Comparison of ENCODE assay signal across 9 cellular contexts in genomic region chr19:7494416-7495098, GRCh38. TPM values are rescaled to one million over a fixed set of nuclear protein-coding genes. Genes with fewer than 3 reads are reported as not detected.
DNase-seq lines count a peak whose midpoint lies in the region; ATAC-seq, FAIRE-seq and TF ChIP-seq lines count a peak whose summit lies in the region.
"Had no signal": no experiment of that assay in that cellular context is flagged by ENCODE, and none has a peak within 500 bp of the region (broad histone marks: within the 10 kb centered on the region; RNA-seq: fewer than 3 reads in every experiment).

No MANE protein-coding gene starts in this region.

- TF ChIP-seq POLR2A in HepG2 (IDR thresholded peaks at IDR 0.05; ENCODE audit: insufficient read depth in 1 of 2, low read depth in 2 of 2, low read length in 2 of 2), result peak in 1 of 2 experiments; percentile 52; a peak in 2 of 4 replicates

- peak; percentile 57 for TF ChIP-seq CTCF in HepG2 (CRISPR knock-in tag; IDR thresholded peaks at IDR 0.05)

- H3K9ac ChIP-seq in HepG2 (ENCODE audit: insufficient read depth, low read depth, low read length) (peak overlapping the region; percentile 58), skeletal muscle satellite cell (ENCODE audit: low read depth, low read length) (peak overlapping the region; percentile 46)

- H3K27ac ChIP-seq in HepG2 (ENCODE audit: extremely low read length, insufficient read depth, low read length), result peak overlapping the region; percentile 84

- H3K9me3 Mint-ChIP-seq in activated T-cell treated with anti-CD3 and anti-CD28 coated beads, Interleukin-2, amount 50 U/mL, for 4 hours, result no peaks in the 10 kb centered on the region

- ATAC-seq in HepG2 (peak; percentile 93), GM21619 (IDR thresholded peaks at IDR 0.05; ENCODE audit: unreplicated experiment) (no peak), GM18858 (IDR thresholded peaks at IDR 0.05; ENCODE audit: unreplicated experiment) (no peak), GM19351 (IDR thresholded peaks at IDR 0.05; ENCODE audit: unreplicated experiment) (no peak)
- no peak for ATAC-seq in activated T-cell treated with anti-CD3 and anti-CD28 coated beads, Interleukin-2, amount 50 U/mL, for 4 hours

- 0% methylated on average over 7 of the region's 13 CpGs for WGBS in HepG2 (ENCODE audit: low lambda C conversion rate)

- peak overlapping the region; percentile 72 for H2AFZ ChIP-seq in HepG2 (ENCODE audit: low read length)

- peaks cover 19% of the 10 kb centered on the region for H3K27me3 Mint-ChIP-seq in activated T-cell treated with anti-CD3 and anti-CD28 coated beads, Interleukin-2, amount 50 U/mL, for 4 hours (ENCODE audit: low read depth)

- H4K20me1 ChIP-seq in HepG2 (ENCODE audit: insufficient read depth, low read length), result no peaks in the 10 kb centered on the region

- H3K27me3 ChIP-seq in HepG2 (ENCODE audit: control insufficient read depth in 1 of 2, insufficient read depth in 2 of 2, low read length in 2 of 2) (no peaks in the 10 kb centered on the region; a peak in 2 of 5 replicates), skeletal muscle satellite cell (ENCODE audit: control insufficient read depth, insufficient read depth, low read length) (peaks cover 13% of the 10 kb centered on the region)

- POLR2A ChIA-PET in HepG2 (lab: Yijun Ruan, JAX), result interaction anchor here (0.6 to 2.2 kb wide), 3 partner anchors 12 to 139 kb away, joined by 3 to 14 read pairs (median 6); no protein-coding TSS in a partner anchor

- peak; percentile 70 for TF ChIP-seq RAD21 in HepG2 (CRISPR knock-in tag; IDR thresholded peaks at IDR 0.05)

- H3K9me3 ChIP-seq in HepG2 (ENCODE audit: low read length) (no peaks in the 10 kb centered on the region), skeletal muscle satellite cell (replicated peaks; ENCODE audit: low read length) (no peaks in the 10 kb centered on the region)

- no peak overlapping the region for H3K4me3 Mint-ChIP-seq in activated T-cell treated with anti-CD3 and anti-CD28 coated beads, Interleukin-2, amount 50 U/mL, for 4 hours

- H3K4me3 ChIP-seq in HepG2 (replicated peaks in 1 of 3; ENCODE audit: insufficient read depth in 1 of 3, low read depth in 2 of 3, low read length in 3 of 3), result peak overlapping the region; percentile 35 to 67 (median 46)
- H3K4me3 ChIP-seq in skeletal muscle satellite cell (ENCODE audit: low read length), result no peak overlapping the region

- H3K4me2 ChIP-seq in HepG2 (ENCODE audit: low read depth, low read length) (peak overlapping the region; percentile 91), skeletal muscle satellite cell (ENCODE audit: low read length) (peak overlapping the region; percentile 5)

- no peaks in the 10 kb centered on the region for H3K79me2 ChIP-seq in HepG2 (ENCODE audit: insufficient read depth, low read length)

- in situ Hi-C loops in HepG2 (cut with HindIII; ENCODE audit: extremely low pct_ligation_motif_present, low pct_unique_long_range_greater_than_20kb), result no loop called here

- intact Hi-C loops in HepG2 (cut with micrococcal nuclease; ENCODE audit: unreplicated experiment), result loop anchor here (10.0 kb wide), 1 partner anchor 100 kb away; no protein-coding TSS in a partner anchor

- no peaks in the 10 kb centered on the region for H3K36me3 Mint-ChIP-seq in activated T-cell treated with anti-CD3 and anti-CD28 coated beads, Interleukin-2, amount 50 U/mL, for 4 hours (ENCODE audit: insufficient read depth)

- H3K4me1 ChIP-seq in HepG2 (ENCODE audit: insufficient read depth, low read length) (peaks cover 46% of the 10 kb centered on the region), skeletal muscle satellite cell (ENCODE audit: control insufficient read depth, insufficient read depth, low read length) (peaks cover 7% of the 10 kb centered on the region)

- H3K4me1 Mint-ChIP-seq in activated T-cell treated with anti-CD3 and anti-CD28 coated beads, Interleukin-2, amount 50 U/mL, for 4 hours (ENCODE audit: low read depth), result peaks cover 14% of the 10 kb centered on the region

- TF ChIP-seq EP300 in HepG2 (IDR thresholded peaks at IDR 0.05; ENCODE audit: low read depth in 2 of 2, low read length in 2 of 2) (no peak), HepG2 (CRISPR knock-in tag; IDR thresholded peaks at IDR 0.05; ENCODE audit: borderline replicate concordance) (no peak)

- BruUV-seq in HepG2 (replicated peaks; lab: Mats Ljungman, UMichigan), result no TSS peak

- FAIRE-seq in HepG2 (lab: Jason Lieb, UNC), result peak; percentile 79

- CTCF ChIA-PET in HepG2 (lab: Yijun Ruan, JAX; ENCODE audit: low intra/inter-chr PET ratio, low total read pairs), result no interaction called here

- no peaks in the 10 kb centered on the region for H3K36me3 ChIP-seq in HepG2 (replicated peaks in 1 of 2; ENCODE audit: control insufficient read depth in 1 of 2, insufficient read depth in 2 of 2, low read length in 2 of 2)
- H3K36me3 ChIP-seq in skeletal muscle satellite cell (ENCODE audit: insufficient read depth, low read length), result no peaks in the 10 kb centered on the region

- DNase-seq in NCI-H2196 (lab: John Stamatoyannopoulos, UW; ENCODE audit: unreplicated experiment), result peak; percentile 47
- DNase-seq in dermis blood vessel endothelial cell, result peak; percentile 53
- peak; percentile 80 for DNase-seq in HepG2 (ENCODE audit: low spot score)
- DNase-seq in activated T-cell treated with anti-CD3 and anti-CD28 coated beads, Interleukin-2, amount 50 U/mL, for 4 hours, result no peak
- DNase-seq: SIG-M5 had no signal

RNA-seq across cellular contexts. Expression of gene PEX11G, which starts 5.7 kb away (rescaled TPM):
- total RNA-seq in dermis blood vessel endothelial cell (2.3 and 2.9 TPM in 2 replicates), HepG2 (2016; rRNA removed; fragmentation: Illumina TruSeq; extraction: Trizol) (not detected in 2 replicates)
- not detected in 2 replicates for total RNA-seq in HepG2 (2016; cell fraction: cytosol; rRNA removed; fragmentation: Illumina TruSeq; extraction: Trizol; ENCODE audit: low read depth)
- not detected in 2 replicates for total RNA-seq in HepG2 (2016; cell fraction: insoluble cytoplasmic fraction; rRNA removed; fragmentation: Illumina TruSeq; extraction: Trizol)
- not detected in 2 replicates for total RNA-seq in HepG2 (2016; cell fraction: membrane; rRNA removed; fragmentation: Illumina TruSeq; extraction: Trizol)
- total RNA-seq in HepG2 (2016; cell fraction: nucleus; rRNA removed; fragmentation: Illumina TruSeq; extraction: Trizol), result not detected in 2 replicates
- polyA plus RNA-seq in HepG2 (2011; rRNA removed), result not detected in 2 replicates
- 0.07 TPM in 1 of 2 replicates, not detected in the other for polyA plus RNA-seq in HepG2 (2011; cell fraction: cytosol; rRNA removed)
- 0.12 and 0.16 TPM in 2 replicates for polyA plus RNA-seq in HepG2 (2011; cell fraction: nucleus; rRNA removed)
- polyA plus RNA-seq in HepG2 (2012), result not detected in 2 replicates
- polyA plus RNA-seq in HepG2 (2016; cell fraction: cytosol; fragmentation: Illumina TruSeq; extraction: Trizol; ENCODE audit: low read depth), result not detected in 2 replicates
- not detected in 2 replicates for polyA plus RNA-seq in HepG2 (2016; cell fraction: insoluble cytoplasmic fraction; fragmentation: Illumina TruSeq; extraction: Trizol; ENCODE audit: low read depth)
- polyA plus RNA-seq in HepG2 (2016; cell fraction: membrane; fragmentation: Illumina TruSeq; extraction: Trizol; ENCODE audit: low read depth), result not detected in 2 replicates
- not detected in 2 replicates for polyA plus RNA-seq in HepG2 (2016; cell fraction: nucleus; fragmentation: Illumina TruSeq; extraction: Trizol; ENCODE audit: insufficient read depth, low read depth)
- polyA minus RNA-seq in HepG2 (2011; rRNA and poly(A)+ RNA removed; ENCODE audit: low replicate concordance), result 1.4 TPM in 1 of 2 replicates, not detected in the other
- polyA minus RNA-seq in HepG2 (2011; cell fraction: cytosol; rRNA and poly(A)+ RNA removed), result not detected in 2 replicates
- polyA minus RNA-seq in HepG2 (2011; cell fraction: nucleus; rRNA and poly(A)+ RNA removed), result not detected in 2 replicates
- total RNA-seq in skeletal muscle satellite cell (2012; rRNA removed), result 1.7 and 3.5 TPM in 2 replicates
- 1 to 10 TPM in 1 of 3 donors, under 1 TPM in 2; 0.76 to 1.1 (median 0.90) TPM for total RNA-seq in activated T-cell treated with anti-CD3 and anti-CD28 coated beads, Interleukin-2, amount 50 U/mL, for 4 hours

RNA-seq across cellular contexts. Expression of gene ZNF358, which starts 21.3 kb away (rescaled TPM):
- total RNA-seq in dermis blood vessel endothelial cell (20.9 and 36.6 TPM in 2 replicates), HepG2 (2016; rRNA removed; fragmentation: Illumina TruSeq; extraction: Trizol) (6.4 and 9.1 TPM in 2 replicates)
- total RNA-seq in HepG2 (2016; cell fraction: cytosol; rRNA removed; fragmentation: Illumina TruSeq; extraction: Trizol; ENCODE audit: low read depth), result 29.8 and 30.7 TPM in 2 replicates
- 7.4 and 8.8 TPM in 2 replicates for total RNA-seq in HepG2 (2016; cell fraction: insoluble cytoplasmic fraction; rRNA removed; fragmentation: Illumina TruSeq; extraction: Trizol)
- 40.6 and 43.0 TPM in 2 replicates for total RNA-seq in HepG2 (2016; cell fraction: membrane; rRNA removed; fragmentation: Illumina TruSeq; extraction: Trizol)
- 4.2 and 4.8 TPM in 2 replicates for total RNA-seq in HepG2 (2016; cell fraction: nucleus; rRNA removed; fragmentation: Illumina TruSeq; extraction: Trizol)
- 36.3 and 37.0 TPM in 2 replicates for polyA plus RNA-seq in HepG2 (2011; rRNA removed)
- polyA plus RNA-seq in HepG2 (2011; cell fraction: cytosol; rRNA removed), result 27.2 and 34.8 TPM in 2 replicates
- 16.8 and 18.8 TPM in 2 replicates for polyA plus RNA-seq in HepG2 (2011; cell fraction: nucleus; rRNA removed)
- polyA plus RNA-seq in HepG2 (2012), result 18.3 and 24.5 TPM in 2 replicates
- polyA plus RNA-seq in HepG2 (2016; cell fraction: cytosol; fragmentation: Illumina TruSeq; extraction: Trizol; ENCODE audit: low read depth), result 89.1 and 102 TPM in 2 replicates
- polyA plus RNA-seq in HepG2 (2016; cell fraction: insoluble cytoplasmic fraction; fragmentation: Illumina TruSeq; extraction: Trizol; ENCODE audit: low read depth), result 21.6 and 26.7 TPM in 2 replicates
- 106 and 124 TPM in 2 replicates for polyA plus RNA-seq in HepG2 (2016; cell fraction: membrane; fragmentation: Illumina TruSeq; extraction: Trizol; ENCODE audit: low read depth)
- polyA plus RNA-seq in HepG2 (2016; cell fraction: nucleus; fragmentation: Illumina TruSeq; extraction: Trizol; ENCODE audit: insufficient read depth, low read depth), result 18.5 and 20.8 TPM in 2 replicates
- polyA minus RNA-seq in HepG2 (2011; rRNA and poly(A)+ RNA removed; ENCODE audit: low replicate concordance), result 17.5 and 24.9 TPM in 2 replicates
- polyA minus RNA-seq in HepG2 (2011; cell fraction: cytosol; rRNA and poly(A)+ RNA removed), result 11.3 and 15.3 TPM in 2 replicates
- polyA minus RNA-seq in HepG2 (2011; cell fraction: nucleus; rRNA and poly(A)+ RNA removed), result 2.2 and 3.4 TPM in 2 replicates
- total RNA-seq in skeletal muscle satellite cell (2012; rRNA removed), result 11.4 and 13.8 TPM in 2 replicates
- 1 to 10 TPM; 4.8 to 5.6 (median 5.1) TPM for total RNA-seq in activated T-cell treated with anti-CD3 and anti-CD28 coated beads, Interleukin-2, amount 50 U/mL, for 4 hours

RNA-seq across cellular contexts. Expression of gene MCOLN1, which starts 27.9 kb away (rescaled TPM):
- 2.7 and 3.7 TPM in 2 replicates for total RNA-seq in dermis blood vessel endothelial cell
- total RNA-seq in HepG2 (2016; rRNA removed; fragmentation: Illumina TruSeq; extraction: Trizol), result 1.9 and 3.4 TPM in 2 replicates
- total RNA-seq in HepG2 (2016; cell fraction: cytosol; rRNA removed; fragmentation: Illumina TruSeq; extraction: Trizol; ENCODE audit: low read depth), result 3.4 and 4.1 TPM in 2 replicates
- total RNA-seq in HepG2 (2016; cell fraction: insoluble cytoplasmic fraction; rRNA removed; fragmentation: Illumina TruSeq; extraction: Trizol), result 1.8 and 4.3 TPM in 2 replicates
- 2.4 and 3.4 TPM in 2 replicates for total RNA-seq in HepG2 (2016; cell fraction: membrane; rRNA removed; fragmentation: Illumina TruSeq; extraction: Trizol)
- total RNA-seq in HepG2 (2016; cell fraction: nucleus; rRNA removed; fragmentation: Illumina TruSeq; extraction: Trizol), result 3.8 and 4.3 TPM in 2 replicates
- polyA plus RNA-seq in HepG2 (2011; rRNA removed), result 11.6 and 15.7 TPM in 2 replicates
- polyA plus RNA-seq in HepG2 (2011; cell fraction: cytosol; rRNA removed), result 6.4 and 7.4 TPM in 2 replicates
- polyA plus RNA-seq in HepG2 (2011; cell fraction: nucleus; rRNA removed), result 29.1 and 39.0 TPM in 2 replicates
- 3.4 and 4.8 TPM in 2 replicates for polyA plus RNA-seq in HepG2 (2012)
- 2.3 and 3.2 TPM in 2 replicates for polyA plus RNA-seq in HepG2 (2016; cell fraction: cytosol; fragmentation: Illumina TruSeq; extraction: Trizol; ENCODE audit: low read depth)
- 2.9 and 3.5 TPM in 2 replicates for polyA plus RNA-seq in HepG2 (2016; cell fraction: insoluble cytoplasmic fraction; fragmentation: Illumina TruSeq; extraction: Trizol; ENCODE audit: low read depth)
- polyA plus RNA-seq in HepG2 (2016; cell fraction: membrane; fragmentation: Illumina TruSeq; extraction: Trizol; ENCODE audit: low read depth), result 3.3 and 3.4 TPM in 2 replicates
- 16.6 and 21.1 TPM in 2 replicates for polyA plus RNA-seq in HepG2 (2016; cell fraction: nucleus; fragmentation: Illumina TruSeq; extraction: Trizol; ENCODE audit: insufficient read depth, low read depth)
- polyA minus RNA-seq in HepG2 (2011; rRNA and poly(A)+ RNA removed; ENCODE audit: low replicate concordance), result 19.2 and 110 TPM in 2 replicates
- polyA minus RNA-seq in HepG2 (2011; cell fraction: cytosol; rRNA and poly(A)+ RNA removed), result 2.4 and 4.4 TPM in 2 replicates
- polyA minus RNA-seq in HepG2 (2011; cell fraction: nucleus; rRNA and poly(A)+ RNA removed), result 4.8 and 5.9 TPM in 2 replicates
- total RNA-seq in skeletal muscle satellite cell (2012; rRNA removed), result 5.7 and 6.1 TPM in 2 replicates
- total RNA-seq in activated T-cell treated with anti-CD3 and anti-CD28 coated beads, Interleukin-2, amount 50 U/mL, for 4 hours, result 10 to 100 TPM; 20.5 to 27.4 (median 22.6) TPM

RNA-seq across cellular contexts. Expression of gene PNPLA6, which starts 41.0 kb away (rescaled TPM):
- 107 and 192 TPM in 2 replicates for total RNA-seq in dermis blood vessel endothelial cell
- total RNA-seq in HepG2 (2016; rRNA removed; fragmentation: Illumina TruSeq; extraction: Trizol), result 11.1 and 28.2 TPM in 2 replicates
- total RNA-seq in HepG2 (2016; cell fraction: cytosol; rRNA removed; fragmentation: Illumina TruSeq; extraction: Trizol; ENCODE audit: low read depth), result 6.7 and 9.9 TPM in 2 replicates
- total RNA-seq in HepG2 (2016; cell fraction: insoluble cytoplasmic fraction; rRNA removed; fragmentation: Illumina TruSeq; extraction: Trizol), result 7.3 and 24.9 TPM in 2 replicates
- 9.5 and 10.2 TPM in 2 replicates for total RNA-seq in HepG2 (2016; cell fraction: membrane; rRNA removed; fragmentation: Illumina TruSeq; extraction: Trizol)
- 39.4 and 51.4 TPM in 2 replicates for total RNA-seq in HepG2 (2016; cell fraction: nucleus; rRNA removed; fragmentation: Illumina TruSeq; extraction: Trizol)
- 24.9 and 28.4 TPM in 2 replicates for polyA plus RNA-seq in HepG2 (2011; rRNA removed)
- 8.4 and 14.6 TPM in 2 replicates for polyA plus RNA-seq in HepG2 (2011; cell fraction: cytosol; rRNA removed)
- 192 and 272 TPM in 2 replicates for polyA plus RNA-seq in HepG2 (2011; cell fraction: nucleus; rRNA removed)
- polyA plus RNA-seq in HepG2 (2012), result 22.0 and 47.4 TPM in 2 replicates
- 4.0 and 4.8 TPM in 2 replicates for polyA plus RNA-seq in HepG2 (2016; cell fraction: cytosol; fragmentation: Illumina TruSeq; extraction: Trizol; ENCODE audit: low read depth)
- 9.1 and 14.0 TPM in 2 replicates for polyA plus RNA-seq in HepG2 (2016; cell fraction: insoluble cytoplasmic fraction; fragmentation: Illumina TruSeq; extraction: Trizol; ENCODE audit: low read depth)
- polyA plus RNA-seq in HepG2 (2016; cell fraction: membrane; fragmentation: Illumina TruSeq; extraction: Trizol; ENCODE audit: low read depth), result 4.9 and 7.2 TPM in 2 replicates
- 115 and 120 TPM in 2 replicates for polyA plus RNA-seq in HepG2 (2016; cell fraction: nucleus; fragmentation: Illumina TruSeq; extraction: Trizol; ENCODE audit: insufficient read depth, low read depth)
- polyA minus RNA-seq in HepG2 (2011; rRNA and poly(A)+ RNA removed; ENCODE audit: low replicate concordance), result 20.0 and 49.5 TPM in 2 replicates
- polyA minus RNA-seq in HepG2 (2011; cell fraction: cytosol; rRNA and poly(A)+ RNA removed), result 21.5 and 23.2 TPM in 2 replicates
- polyA minus RNA-seq in HepG2 (2011; cell fraction: nucleus; rRNA and poly(A)+ RNA removed), result 37.4 and 52.5 TPM in 2 replicates
- 56.1 and 64.6 TPM in 2 replicates for total RNA-seq in skeletal muscle satellite cell (2012; rRNA removed)
- total RNA-seq in activated T-cell treated with anti-CD3 and anti-CD28 coated beads, Interleukin-2, amount 50 U/mL, for 4 hours, result 100 to 1,000 TPM; 106 to 121 (median 107) TPM
